ENCODE assay signal across 12 cellular contexts in the genomic region with DNA sequence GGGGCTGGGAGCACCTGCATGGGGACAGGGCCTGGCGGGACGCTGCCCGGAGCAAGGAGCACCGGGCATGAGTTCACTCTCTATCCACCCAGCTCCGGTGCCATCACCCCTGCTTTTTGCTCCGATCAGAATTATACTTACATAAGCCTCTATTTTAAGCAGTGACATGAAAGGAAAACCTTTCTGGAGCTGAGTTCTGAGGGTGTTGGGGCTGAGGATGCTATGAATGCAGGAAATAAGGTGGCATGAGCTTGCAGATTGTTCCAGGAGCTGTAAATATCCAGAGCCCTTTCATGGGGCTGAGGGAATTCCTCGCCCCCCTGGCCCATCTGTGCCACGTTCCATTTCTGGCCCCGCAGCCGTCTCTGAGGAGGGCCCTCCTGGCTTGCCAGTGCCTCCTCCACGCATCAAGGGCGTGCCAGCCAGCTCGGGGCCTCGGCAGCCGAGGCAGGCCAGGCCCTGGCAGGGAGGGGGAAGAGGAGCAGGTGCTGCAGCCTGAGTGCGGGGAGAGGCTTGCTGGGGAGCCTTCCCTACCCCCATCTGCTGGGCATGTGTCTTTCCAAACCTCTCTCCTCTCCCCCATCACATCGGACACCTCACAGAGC.
A peak's percentile ranks its signal among the peaks of the same experiment; 100 is the strongest.
DNase-seq lines count a peak whose midpoint lies in the region; ATAC-seq and TF ChIP-seq lines count a peak whose summit lies in the region.
"Had no signal": no experiment of that assay in that cellular context is flagged by ENCODE, and none has a peak within 500 bp of the region (broad histone marks: within the 10 kb centered on the region; RNA-seq: fewer than 3 reads in every experiment).

No MANE protein-coding gene starts in this region.

- 58 to 80% methylated on average over 8 of the region's 17 CpGs for WGBS in esophagus squamous epithelium, 2 donors
- WGBS in trophoblast cell (ENCODE audit: extremely low coverage, insufficient coverage, insufficient read length): no CpG with 5 or more reads among the region's 17 CpGs

- no peak overlapping the region for H3K4me3 ChIP-seq in esophagus squamous epithelium
- H3K4me3 ChIP-seq in vagina: no peak overlapping the region
- no peak overlapping the region for H3K4me3 ChIP-seq in trophoblast cell (ENCODE audit: low read depth, low read length)

- peaks cover 3% of the 10 kb centered on the region for H3K79me1 ChIP-seq in trophoblast cell (ENCODE audit: low read length)

- H3K4me1 ChIP-seq in esophagus squamous epithelium (peaks cover 7 to 58% (median 21%) of the 10 kb centered on the region in 3 donors), vagina (peaks cover 13% of the 10 kb centered on the region), trophoblast cell (ENCODE audit: control insufficient read depth in 1 of 2, insufficient read depth in 2 of 2, low read length in 2 of 2) (peaks cover 37 to 44% of the 10 kb centered on the region in 2 experiments)

- intact Hi-C loops in esophagus squamous epithelium (cut with DNase I): no loop called here
- intact Hi-C loops in vagina (cut with DNase I): no loop called here

- H3K23ac ChIP-seq in trophoblast cell (ENCODE audit: low read length): no peak overlapping the region

- H3K9ac ChIP-seq in trophoblast cell (ENCODE audit: low read length): no peak overlapping the region

- no peak overlapping the region for H4K91ac ChIP-seq in trophoblast cell (ENCODE audit: low read depth, low read length)

- DNase-seq in activated naive CD8-positive, alpha-beta T cell treated with anti-CD3 and anti-CD28 coated beads for 36 hours: no peak
- DNase-seq in esophagus squamous epithelium (lab: John Stamatoyannopoulos, UW): no peak
- peak; percentile 50 for DNase-seq in occipital lobe (lab: John Stamatoyannopoulos, UW)
- no peak for DNase-seq in vagina (ENCODE audit: extremely low spot score in 2 of 2)
- no peak for DNase-seq in trophoblast cell
- DNase-seq in kidney glomerular epithelial cell (lab: John Stamatoyannopoulos, UW): no peak
- DNase-seq: activated CD8-positive, alpha-beta memory T cell treated with anti-CD3 and anti-CD28 coated beads, Interleukin-2, amount 50 U/mL, for 48 hours; foreskin fibroblast; stimulated activated CD4-positive, alpha-beta T cell treated with anti-CD3 and anti-CD28 coated beads, Interleukin-15, amount 100 ng/mL, for 24 hours had no signal

- TF ChIP-seq POLR2A in esophagus squamous epithelium (IDR thresholded peaks at IDR 0.05) (no peak), vagina (IDR thresholded peaks at IDR 0.05) (no peak)

- no peak for TF ChIP-seq CTCF in esophagus squamous epithelium (IDR thresholded peaks at IDR 0.05)
- TF ChIP-seq CTCF in vagina (IDR thresholded peaks at IDR 0.05): no peak

- peaks cover 1% of the 10 kb centered on the region for H3K79me2 ChIP-seq in trophoblast cell (ENCODE audit: control insufficient read depth, insufficient read depth, low read length, poor library complexity)

- peak overlapping the region; percentile 40 to 84 (median 80) for H3K27ac ChIP-seq in esophagus squamous epithelium
- H3K27ac ChIP-seq in vagina: peak overlapping the region; percentile 61
- no peak overlapping the region for H3K27ac ChIP-seq in trophoblast cell (ENCODE audit: low read depth, low read length)

- no peak overlapping the region for H3K4me3 Mint-ChIP-seq in activated naive CD8-positive, alpha-beta T cell
- no peak overlapping the region for H3K4me3 Mint-ChIP-seq in activated naive CD8-positive, alpha-beta T cell treated with anti-CD3 and anti-CD28 coated beads for 36 hours
- H3K4me3 Mint-ChIP-seq: stimulated activated effector memory CD8-positive, alpha-beta T cell treated with anti-CD3 and anti-CD28 coated beads, Interleukin-12 subunit alpha, Interleukin-12 subunit beta, amount 100 ng/mL, for 72 hours had no signal

- H2AFZ ChIP-seq in trophoblast cell (ENCODE audit: insufficient read depth, low read length, poor library complexity): no peak overlapping the region

- H3K27me3 ChIP-seq in esophagus squamous epithelium (no peaks in the 10 kb centered on the region), vagina (no peaks in the 10 kb centered on the region), trophoblast cell (ENCODE audit: insufficient read depth, low read length) (no peaks in the 10 kb centered on the region)

- peaks cover 10 to 82% (median 19%) of the 10 kb centered on the region in 3 donors for H3K36me3 ChIP-seq in esophagus squamous epithelium
- peaks cover 0 to 19% of the 10 kb centered on the region in 2 donors for H3K36me3 ChIP-seq in vagina
- H3K36me3 ChIP-seq in trophoblast cell (ENCODE audit: control insufficient read depth in 1 of 2, insufficient read depth in 2 of 2, low read length in 2 of 2): peaks cover 40 to 44% of the 10 kb centered on the region in 2 experiments

- H3K14ac ChIP-seq in trophoblast cell (ENCODE audit: low read length): no peak overlapping the region

- H3K4ac ChIP-seq in trophoblast cell (ENCODE audit: low read depth, low read length): no peak overlapping the region

- peak overlapping the region; percentile 41 for H3K27ac Mint-ChIP-seq in activated naive CD8-positive, alpha-beta T cell
- H3K27ac Mint-ChIP-seq in activated naive CD8-positive, alpha-beta T cell treated with anti-CD3 and anti-CD28 coated beads for 36 hours: no peak overlapping the region
- H3K27ac Mint-ChIP-seq: stimulated activated effector memory CD8-positive, alpha-beta T cell treated with anti-CD3 and anti-CD28 coated beads, Interleukin-12 subunit alpha, Interleukin-12 subunit beta, amount 100 ng/mL, for 72 hours had no signal

- no peak overlapping the region for H4K12ac ChIP-seq in trophoblast cell (ENCODE audit: low read depth, low read length)

- H3K18ac ChIP-seq in trophoblast cell (ENCODE audit: low read length): no peak overlapping the region

- H3K9me3 Mint-ChIP-seq in activated naive CD8-positive, alpha-beta T cell (ENCODE audit: low read depth): no peaks in the 10 kb centered on the region
- H3K9me3 Mint-ChIP-seq in activated naive CD8-positive, alpha-beta T cell treated with anti-CD3 and anti-CD28 coated beads for 36 hours: no peaks in the 10 kb centered on the region
- H3K9me3 Mint-ChIP-seq: stimulated activated effector memory CD8-positive, alpha-beta T cell treated with anti-CD3 and anti-CD28 coated beads, Interleukin-12 subunit alpha, Interleukin-12 subunit beta, amount 100 ng/mL, for 72 hours had no signal

- H3K4me2 ChIP-seq in trophoblast cell (ENCODE audit: low read length): no peak overlapping the region

- peaks cover 5% of the 10 kb centered on the region for H3K36me3 Mint-ChIP-seq in activated naive CD8-positive, alpha-beta T cell
- H3K36me3 Mint-ChIP-seq in activated naive CD8-positive, alpha-beta T cell treated with anti-CD3 and anti-CD28 coated beads for 36 hours: peaks cover 8% of the 10 kb centered on the region

- no peak overlapping the region for H4K8ac ChIP-seq in trophoblast cell (ENCODE audit: low read depth, low read length)

- H3K4me1 Mint-ChIP-seq in activated naive CD8-positive, alpha-beta T cell (ENCODE audit: low read depth): no peaks in the 10 kb centered on the region
- no peaks in the 10 kb centered on the region for H3K4me1 Mint-ChIP-seq in activated naive CD8-positive, alpha-beta T cell treated with anti-CD3 and anti-CD28 coated beads for 36 hours

- H3K9me3 ChIP-seq in esophagus squamous epithelium (no peaks in the 10 kb centered on the region), vagina (no peaks in the 10 kb centered on the region), trophoblast cell (ENCODE audit: insufficient read depth, low read depth, low read length) (no peaks in the 10 kb centered on the region)

- H2AK5ac ChIP-seq in trophoblast cell (ENCODE audit: low read length): no peak overlapping the region

- no peak overlapping the region for H2BK5ac ChIP-seq in trophoblast cell (ENCODE audit: low read depth, low read length, poor library complexity)

- ATAC-seq in GM18858 (IDR thresholded peaks at IDR 0.05; ENCODE audit: unreplicated experiment): no peak
- ATAC-seq: stimulated activated effector memory CD8-positive, alpha-beta T cell treated with anti-CD3 and anti-CD28 coated beads, Interleukin-12 subunit alpha, Interleukin-12 subunit beta, amount 100 ng/mL, for 72 hours had no signal

- H2BK120ac ChIP-seq in trophoblast cell (ENCODE audit: insufficient read depth, low read length, poor library complexity): no peak overlapping the region

- no peaks in the 10 kb centered on the region for H3K27me3 Mint-ChIP-seq in activated naive CD8-positive, alpha-beta T cell
- no peaks in the 10 kb centered on the region for H3K27me3 Mint-ChIP-seq in activated naive CD8-positive, alpha-beta T cell treated with anti-CD3 and anti-CD28 coated beads for 36 hours

- H2BK12ac ChIP-seq in trophoblast cell (ENCODE audit: low read length): no peak overlapping the region
